In genomic region chr2:23380562-23381065, GRCh38 we compare ENCODE assay signal across 8 cellular contexts. TPM values are rescaled to one million over a fixed set of nuclear protein-coding genes. Genes with fewer than 3 reads are reported as not detected.
DNase-seq lines count a peak whose midpoint lies in the region; ATAC-seq and TF ChIP-seq lines count a peak whose summit lies in the region.

No MANE protein-coding gene starts in this region.

- H3K4me3 Mint-ChIP-seq in effector memory CD8-positive, alpha-beta T cell: peak overlapping the region; percentile 3 to 31
- no peak overlapping the region for H3K4me3 Mint-ChIP-seq in progenitor cell of endocrine pancreas (ENCODE audit: low read depth)

- peak overlapping the region; percentile 73 for H2AFZ ChIP-seq in OCI-LY3 (ENCODE audit: low read depth, low read length)

- H3K36me3 Mint-ChIP-seq in effector memory CD8-positive, alpha-beta T cell (ENCODE audit: insufficient read depth): no peaks in the 10 kb centered on the region
- no peaks in the 10 kb centered on the region for H3K36me3 Mint-ChIP-seq in progenitor cell of endocrine pancreas (ENCODE audit: insufficient read depth)

- TF ChIP-seq CTCF in OCI-LY3 (IDR thresholded peaks at IDR 0.05; ENCODE audit: low read depth, low read length) (no peak), progenitor cell of endocrine pancreas (IDR thresholded peaks at IDR 0.05; ENCODE audit: unreplicated experiment) (no peak)

- peak overlapping the region; percentile 69 for H3K4me3 ChIP-seq in OCI-LY3 (ENCODE audit: low read length)

- peak overlapping the region; percentile 29; the same call in 1 of the 2 replicates for H3K27ac ChIP-seq in OCI-LY3 (ENCODE audit: low read length)

- peaks cover 29% of the 10 kb centered on the region for H3K4me1 ChIP-seq in OCI-LY3 (ENCODE audit: low read length)

- no peak for DNase-seq in effector memory CD8-positive, alpha-beta T cell
- peak in 2 of 3 experiments; percentile 23 to 46 for DNase-seq in stimulated activated CD4-positive, alpha-beta T cell treated with anti-CD3 and anti-CD28 coated beads, TNF-alpha, amount 100 ng/mL, for 4 hours (ENCODE audit: low read depth in 3 of 3)
- DNase-seq in iPS-NIHi11 (ENCODE audit: low spot score) (no peak), progenitor cell of endocrine pancreas (ENCODE audit: low spot score, unreplicated experiment) (no peak), NCI-H748 treated with DMSO at 0.1 percent for 48 hours (lab: John Stamatoyannopoulos, UW) (no peak)

- no peaks in the 10 kb centered on the region for H3K27me3 ChIP-seq in OCI-LY3 (ENCODE audit: low read depth, low read length)

- H3K79me2 ChIP-seq in OCI-LY3 (ENCODE audit: low read length): no peaks in the 10 kb centered on the region

- peak overlapping the region; percentile 55; the same call in 1 of the 2 replicates for H3K9ac ChIP-seq in OCI-LY3 (ENCODE audit: low read length)

- no peak overlapping the region for H3K27ac Mint-ChIP-seq in effector memory CD8-positive, alpha-beta T cell
- H3K27ac Mint-ChIP-seq in progenitor cell of endocrine pancreas: no peak overlapping the region

- H3K36me3 ChIP-seq in OCI-LY3 (replicated peaks; ENCODE audit: low read depth, low read length): no peaks in the 10 kb centered on the region

- peak; percentile 30 for ATAC-seq in GM18867 (IDR thresholded peaks at IDR 0.05; ENCODE audit: unreplicated experiment)
- peak; percentile 34 for ATAC-seq in HG02884 (IDR thresholded peaks at IDR 0.05; ENCODE audit: unreplicated experiment)
- ATAC-seq in effector memory CD8-positive, alpha-beta T cell (replicated peaks): no peak

- no peaks in the 10 kb centered on the region for H3K9me3 Mint-ChIP-seq in effector memory CD8-positive, alpha-beta T cell
- H3K9me3 Mint-ChIP-seq in progenitor cell of endocrine pancreas (ENCODE audit: low read depth): no peaks in the 10 kb centered on the region

- H3K27me3 Mint-ChIP-seq in effector memory CD8-positive, alpha-beta T cell: peaks cover 53 to 66% of the 10 kb centered on the region in 2 donors
- H3K27me3 Mint-ChIP-seq in progenitor cell of endocrine pancreas: peaks cover 53% of the 10 kb centered on the region

- H3K9me3 ChIP-seq in OCI-LY3 (ENCODE audit: insufficient read depth, low read length): no peaks in the 10 kb centered on the region

- peaks cover 7 to 15% of the 10 kb centered on the region in 2 donors for H3K4me1 Mint-ChIP-seq in effector memory CD8-positive, alpha-beta T cell (ENCODE audit: low read depth in 2 of 2)
- H3K4me1 Mint-ChIP-seq in progenitor cell of endocrine pancreas (ENCODE audit: low read depth): peaks cover 7% of the 10 kb centered on the region

- H4K20me1 ChIP-seq in OCI-LY3 (ENCODE audit: insufficient read depth, low read length): no peaks in the 10 kb centered on the region

- H3K4me2 ChIP-seq in OCI-LY3 (ENCODE audit: low read length): peak overlapping the region; percentile 89

RNA-seq across cellular contexts. Expression of gene KLHL29, which starts 4.4 kb away (rescaled TPM):
- total RNA-seq in progenitor cell of endocrine pancreas: 4.4 and 5.5 TPM in 2 replicates

Comparison
In these comparisons a context has a peak if more than half of its experiments do, and no peak if none do; other contexts are left out.
1. DNase-seq: peak in stimulated activated CD4-positive, alpha-beta T cell treated with anti-CD3 and anti-CD28 coated beads, TNF-alpha, amount 100 ng/mL, for 4 hours (2 of 3); none in effector memory CD8-positive, alpha-beta T cell (0 of 3), iPS-NIHi11 (single experiment), progenitor cell of endocrine pancreas (single experiment) and NCI-H748 treated with DMSO at 0.1 percent for 48 hours (single experiment).